In genomic region chr3:7506606-7507180, GRCh38 we compare ENCODE assay signal across 17 cellular contexts.
A peak's percentile ranks its signal among the peaks of the same experiment; 100 is the strongest.
DNase-seq lines count a peak whose midpoint lies in the region; ATAC-seq and TF ChIP-seq lines count a peak whose summit lies in the region.
"Had no signal": no experiment of that assay in that cellular context is flagged by ENCODE, and none has a peak within 500 bp of the region (broad histone marks: within the 10 kb centered on the region; RNA-seq: fewer than 3 reads in every experiment).

No MANE protein-coding gene starts in this region.

- DNase-seq in left ventricle myocardium inferior (no peak), left ventricle myocardium superior (no peak), ascending aorta (ENCODE audit: low spot score in 2 of 2) (no peak), hepatocyte (ENCODE audit: low spot score) (no peak), NCI-H2107 (lab: John Stamatoyannopoulos, UW) (no peak), A172 (ENCODE audit: low spot score) (no peak), inferior parietal cortex (ENCODE audit: extremely low spot score) (no peak)
- DNase-seq in stimulated activated CD4-positive, alpha-beta T cell treated with anti-CD3 and anti-CD28 coated beads, Interleukin-12 subunit alpha, Interleukin-12 subunit beta, amount 100 ng/mL, for 4 hours, result no peak
- DNase-seq: DMS79, H7, MG63, NCI-H1092, NCI-H2081 treated with DMSO at 0.1 percent for 48 hours, NCI-H526, OCI-M1, SIG-M5 had no signal

- ATAC-seq in left ventricle myocardium superior, result no peak

- no peaks in the 10 kb centered on the region for H3K9me2 ChIP-seq in hepatocyte (replicated peaks; ENCODE audit: insufficient read depth)

- H3K4me1 ChIP-seq in left ventricle myocardium inferior (peaks cover 18% of the 10 kb centered on the region), ascending aorta (peaks cover 8 to 19% of the 10 kb centered on the region in 2 donors), hepatocyte (ENCODE audit: insufficient read depth) (peaks cover 13% of the 10 kb centered on the region)

- H3K4me2 ChIP-seq in hepatocyte, result no peak overlapping the region

- H3K9me3 ChIP-seq in left ventricle myocardium inferior (replicated peaks), result peaks cover 16% of the 10 kb centered on the region
- H3K9me3 ChIP-seq in ascending aorta, result peaks cover 0 to 11% of the 10 kb centered on the region in 2 donors
- H3K9me3 ChIP-seq in hepatocyte (ENCODE audit: low read depth), result no peaks in the 10 kb centered on the region
- H3K9me3 ChIP-seq: MG63 had no signal

- H3K27ac ChIP-seq in left ventricle myocardium inferior (replicated peaks), result peak overlapping the region; percentile 76
- peak overlapping the region; percentile 63 to 70 for H3K27ac ChIP-seq in ascending aorta
- H3K27ac ChIP-seq in hepatocyte, result peak overlapping the region; percentile 15
- H3K27ac ChIP-seq: C4-2B had no signal

- no peak overlapping the region for H3K4me3 ChIP-seq in left ventricle myocardium inferior
- H3K4me3 ChIP-seq in ascending aorta, result no peak overlapping the region
- H3K4me3 ChIP-seq in hepatocyte, result no peak overlapping the region
- H3K4me3 ChIP-seq: MG63 had no signal

- H4K20me1 ChIP-seq in hepatocyte (ENCODE audit: insufficient read depth, poor library complexity, severe bottlenecking), result no peaks in the 10 kb centered on the region

- no peak for TF ChIP-seq CTCF in left ventricle myocardium inferior (IDR thresholded peaks at IDR 0.05; ENCODE audit: borderline replicate concordance)
- TF ChIP-seq CTCF in ascending aorta (IDR thresholded peaks at IDR 0.05), result no peak
- TF ChIP-seq CTCF in hepatocyte (IDR thresholded peaks at IDR 0.05; ENCODE audit: poor library complexity), result no peak

- intact Hi-C loops in left ventricle myocardium inferior (cut with micrococcal nuclease) (no loop called here), left ventricle myocardium superior (cut with micrococcal nuclease) (no loop called here), ascending aorta (cut with DNase I) (no loop called here)

- H3K27me3 ChIP-seq in left ventricle myocardium inferior (ENCODE audit: low read depth) (no peaks in the 10 kb centered on the region), ascending aorta (no peaks in the 10 kb centered on the region), hepatocyte (no peaks in the 10 kb centered on the region)
- H3K27me3 ChIP-seq: MG63 had no signal

- H3K36me3 ChIP-seq in left ventricle myocardium inferior (no peaks in the 10 kb centered on the region), ascending aorta (no peaks in the 10 kb centered on the region), hepatocyte (replicated peaks; ENCODE audit: insufficient read depth, low read depth) (no peaks in the 10 kb centered on the region)
- H3K36me3 ChIP-seq: MG63 had no signal

- H2AFZ ChIP-seq in hepatocyte, result no peak overlapping the region

- 78% methylated on average over 2 of the region's 2 CpGs for WGBS in hepatocyte (ENCODE audit: low lambda C conversion rate, missing lambda C conversion rate)

- no peaks in the 10 kb centered on the region for H3K79me2 ChIP-seq in hepatocyte

Comparison
In these comparisons a context has a peak if more than half of its experiments do, and no peak if none do; other contexts are left out.
1. H3K27ac ChIP-seq: peak in every context shown above with its lines; median percentile 76 in left ventricle myocardium inferior; 66 in ascending aorta; 15 in hepatocyte.